ENCODE assay signal across 9 cellular contexts in genomic region chr17:78507526-78507925, GRCh38.
"Had no signal": no experiment of that assay in that cellular context is flagged by ENCODE, and none has a peak within 500 bp of the region (broad histone marks: within the 10 kb centered on the region; RNA-seq: fewer than 3 reads in every experiment).

No MANE protein-coding gene starts in this region.

- DNase-seq: GM23248, GOT3, H7, HFFc6, IMR-90 had no signal

- H2AFZ ChIP-seq: GM23248 had no signal

- H3K36me3 ChIP-seq: HAP-1 had no signal

- H3K4me3 ChIP-seq: GM23248, HAP-1, K562 had no signal

- H3K27ac ChIP-seq: GM23248, HL-60 had no signal

- FAIRE-seq: K562 had no signal

- H3K9ac ChIP-seq: GM23248 had no signal

- H3K9me3 ChIP-seq: HAP-1 had no signal

- H3K4me1 ChIP-seq: HAP-1 had no signal

- ATAC-seq: HCT116, K562 had no signal
